ENCODE assay signal across 1 cellular context in the genomic region with DNA sequence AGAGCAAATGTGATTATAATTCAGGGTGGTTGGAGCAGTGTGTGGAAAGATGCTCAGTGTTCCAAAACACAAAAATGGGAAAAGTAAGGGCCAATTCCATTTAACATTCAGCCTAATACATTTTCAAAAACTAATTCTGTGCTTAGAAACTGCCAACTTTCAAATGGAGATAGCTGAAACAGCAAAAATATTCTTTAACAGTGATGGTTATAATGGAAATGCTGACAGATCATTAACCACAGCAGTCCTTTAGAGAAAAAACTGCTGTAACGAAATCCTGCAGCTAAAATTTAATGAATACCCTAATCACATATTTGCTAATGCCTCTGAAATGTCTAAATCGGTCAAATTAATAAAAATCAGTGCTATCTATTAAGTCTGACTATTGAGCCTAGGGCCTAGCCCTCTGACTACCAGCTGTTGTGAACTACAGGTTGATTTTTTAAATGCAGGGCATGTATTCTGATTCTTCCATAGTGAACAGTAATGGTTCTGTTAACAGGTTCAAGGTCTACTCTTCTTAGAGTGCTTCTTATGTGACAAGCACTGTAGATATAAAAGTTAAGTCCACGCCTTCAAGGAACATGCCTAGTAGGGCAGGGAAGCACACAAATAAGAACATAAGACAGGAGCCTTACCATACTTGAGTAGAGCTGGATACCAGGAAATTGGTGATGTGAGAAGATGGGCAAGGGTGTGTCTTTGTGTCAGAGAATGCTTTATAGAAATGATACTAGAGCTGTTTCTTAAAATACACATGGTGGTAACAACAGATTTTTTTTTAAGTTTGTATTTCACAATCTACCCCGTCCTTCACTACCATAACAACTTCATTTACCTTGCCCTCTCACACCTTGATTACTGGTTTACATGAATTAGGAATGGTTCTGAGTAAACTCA.
TF ChIP-seq lines count a peak whose summit lies in the region.

No MANE protein-coding gene starts in this region.

TF ChIP-seq in K562, 482 proteins besides CTCF, POLR2A, EP300 and RAD21:
- no peak for TF ChIP-seq ZNF124 (CRISPR knock-in tag; IDR thresholded peaks at IDR 0.05)
- no peak for TF ChIP-seq ZNF785 (CRISPR knock-in tag; IDR thresholded peaks at IDR 0.05)
- TF ChIP-seq ZNF316 (IDR thresholded peaks at IDR 0.05) = peak; percentile 50; the same call in 1 of the 2 replicates
- TF ChIP-seq BCLAF1 (IDR thresholded peaks at IDR 0.05; ENCODE audit: borderline replicate concordance in 1 of 2, control insufficient read depth in 1 of 2, low read depth in 2 of 2, low read length in 1 of 2) = no peak
- TF ChIP-seq MIER1 (IDR thresholded peaks at IDR 0.05; ENCODE audit: low read depth) = no peak
- TF ChIP-seq EWSR1 (IDR thresholded peaks at IDR 0.05; ENCODE audit: borderline replicate concordance, low read depth, partially characterized antibody) = no peak
- TF ChIP-seq MYNN (IDR thresholded peaks at IDR 0.05) = no peak
- TF ChIP-seq MYNN (CRISPR knock-in tag; IDR thresholded peaks at IDR 0.05) = no peak
- no peak for TF ChIP-seq MED1 (CRISPR knock-in tag; IDR thresholded peaks at IDR 0.05; ENCODE audit: borderline replicate concordance)
- no peak for TF ChIP-seq ZBTB8A (IDR thresholded peaks at IDR 0.05; ENCODE audit: partially characterized antibody)
- no peak for TF ChIP-seq RFX1 (IDR thresholded peaks at IDR 0.05)
- TF ChIP-seq, protein P1, sequence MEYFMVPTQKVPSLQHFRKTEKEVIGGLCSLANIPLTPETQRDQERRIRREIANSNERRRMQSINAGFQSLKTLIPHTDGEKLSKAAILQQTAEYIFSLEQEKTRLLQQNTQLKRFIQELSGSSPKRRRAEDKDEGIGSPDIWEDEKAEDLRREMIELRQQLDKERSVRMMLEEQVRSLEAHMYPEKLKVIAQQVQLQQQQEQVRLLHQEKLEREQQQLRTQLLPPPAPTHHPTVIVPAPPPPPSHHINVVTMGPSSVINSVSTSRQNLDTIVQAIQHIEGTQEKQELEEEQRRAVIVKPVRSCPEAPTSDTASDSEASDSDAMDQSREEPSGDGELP (CRISPR knock-in tag; IDR thresholded peaks at IDR 0.05; ENCODE audit: borderline replicate concordance) = no peak
- TF ChIP-seq C11orf30 (IDR thresholded peaks at IDR 0.05; ENCODE audit: low read depth) = 0 out of 2 replicates have a peak, but pooled peaks have one; percentile 12
